27 cellular contexts compared by ENCODE assay signal in the genomic region with DNA sequence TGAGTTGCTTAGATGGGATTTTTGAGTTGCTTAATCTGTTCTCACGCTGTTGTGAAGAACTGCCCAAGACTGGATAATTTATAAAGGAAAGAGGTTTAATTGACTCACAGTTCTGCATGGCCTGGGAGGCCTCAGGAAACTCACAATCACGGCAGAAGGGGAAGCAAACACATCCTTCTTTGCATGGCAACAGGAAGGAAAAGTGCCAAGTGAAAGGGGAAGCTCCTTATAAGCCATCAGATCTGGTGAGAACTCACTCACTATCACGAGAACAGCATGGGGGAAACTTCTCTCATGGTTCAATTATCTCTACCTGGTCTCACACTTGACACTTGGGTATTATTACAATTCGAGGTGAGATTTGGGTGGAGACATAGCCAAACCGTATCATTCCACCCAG. TPM values are rescaled to one million over a fixed set of nuclear protein-coding genes. Genes with fewer than 3 reads are reported as not detected.
A peak's percentile ranks its signal among the peaks of the same experiment; 100 is the strongest.
DNase-seq lines count a peak whose midpoint lies in the region; ATAC-seq, FAIRE-seq and TF ChIP-seq lines count a peak whose summit lies in the region.
"Had no signal": no experiment of that assay in that cellular context is flagged by ENCODE, and none has a peak within 500 bp of the region (broad histone marks: within the 10 kb centered on the region; RNA-seq: fewer than 3 reads in every experiment).

No MANE protein-coding gene starts in this region.

- H3K9me3 ChIP-seq in pancreas, result no peaks in the 10 kb centered on the region
- H3K9me3 ChIP-seq: BE2C, HAP-1 had no signal

- H3K4me3 ChIP-seq in pancreas, result no peak overlapping the region
- H3K4me3 ChIP-seq: GM23338, HAP-1, PC-9, SJSA1 had no signal

- H3K27ac Mint-ChIP-seq in osteocyte (ENCODE audit: unreplicated experiment), result no peak overlapping the region
- H3K27ac Mint-ChIP-seq: CD4-positive, alpha-beta memory T cell; GM23338; IgD-negative memory B cell; T-helper 17 cell had no signal

- FAIRE-seq in pancreas (lab: Jason Lieb, UNC) (no peak), HTR-8/SVneo (lab: Jason Lieb, UNC) (no peak)
- FAIRE-seq: GM12891 had no signal

- H3K36me3 Mint-ChIP-seq in osteocyte (ENCODE audit: unreplicated experiment), result no peaks in the 10 kb centered on the region

- 45 to 67% methylated on average over 5 of the region's 5 CpGs for WGBS in pancreas, 2 donors

- H3K4me1 Mint-ChIP-seq in osteocyte (ENCODE audit: unreplicated experiment), result no peaks in the 10 kb centered on the region
- H3K4me1 Mint-ChIP-seq: CD4-positive, alpha-beta memory T cell; T-helper 17 cell had no signal

- H3K27me3 Mint-ChIP-seq in osteocyte (ENCODE audit: unreplicated experiment), result peaks cover 64% of the 10 kb centered on the region

- H3K36me3 ChIP-seq in pancreas, result no peaks in the 10 kb centered on the region
- H3K36me3 ChIP-seq: BE2C, HAP-1, SJSA1 had no signal

- peaks cover 10% of the 10 kb centered on the region for H3K9me3 Mint-ChIP-seq in osteocyte (ENCODE audit: unreplicated experiment)

- no peaks in the 10 kb centered on the region for H3K4me1 ChIP-seq in pancreas
- H3K4me1 ChIP-seq: BE2C, HAP-1, SJSA1 had no signal

- no peak overlapping the region for H3K4me3 Mint-ChIP-seq in osteocyte (ENCODE audit: unreplicated experiment)
- H3K4me3 Mint-ChIP-seq: CD4-positive, alpha-beta memory T cell; GM23338; T-helper 17 cell had no signal

- TF ChIP-seq CTCF in osteocyte (IDR thresholded peaks at IDR 0.05) (no peak), pancreas (IDR thresholded peaks at IDR 0.05) (no peak)

- peak; percentile 37 for DNase-seq in KBM-7
- DNase-seq in MV-4-11 (lab: John Stamatoyannopoulos, UW), result peak; percentile 66
- peak; percentile 36 for DNase-seq in SKM-1 treated with dmso at 0.1 percent for 144 hours (lab: John Stamatoyannopoulos, UW; ENCODE audit: unreplicated experiment)
- DNase-seq in osteocyte (ENCODE audit: extremely low spot score, unreplicated experiment), result peak; percentile 19
- no peak for DNase-seq in COR-L47 (lab: John Stamatoyannopoulos, UW)
- no peak for DNase-seq in pancreas
- no peak for DNase-seq in head of caudate nucleus
- no peak for DNase-seq in HTR-8/SVneo (ENCODE audit: insufficient read length, low spot score)
- DNase-seq: BE2C; CD4-positive, alpha-beta memory T cell; DND-41; MM.1S; NCI-H1694; NCI-H2081; NCI-H2171; NCI-H524 treated with DMSO at 0.1 percent for 48 hours; NCI-H82; PC-9; SW 1271; T-helper 17 cell had no signal

- ATAC-seq in pancreas, result no peak
- ATAC-seq: GM23338, T-helper 17 cell had no signal

- intact Hi-C loops in pancreas (cut with DNase I) (no loop called here), head of caudate nucleus (cut with DNase I) (no loop called here)

- in situ Hi-C loops in KBM-7 (cut with MboI; ENCODE audit: low pct_unique_long_range_greater_than_20kb, low sequenced_read_pairs), result no loop called here

- H3K27ac ChIP-seq in pancreas, result no peak overlapping the region
- H3K27ac ChIP-seq: PC-9, SJSA1 had no signal

- H3K27me3 ChIP-seq in pancreas, result no peaks in the 10 kb centered on the region
- H3K27me3 ChIP-seq: BE2C, SJSA1 had no signal

RNA-seq across cellular contexts. Expression of a gene that starts 10.3 kb away (rescaled TPM):
- total RNA-seq in osteocyte (0.16 and 0.40 TPM in 2 replicates), pancreas (10 to 100 TPM in 1 of 6 donors, 1 to 10 TPM in 5; 1.0 to 13.2 (median 2.0) TPM)
- polyA plus RNA-seq in pancreas, result 1 to 10 TPM; 5.2 to 5.5 TPM
- total RNA-seq: A673, LHCN-M2, PC-9, SJSA1 had no signal

Comparison
In these comparisons a context has a peak if more than half of its experiments do, and no peak if none do; other contexts are left out.
1. DNase-seq: peak in KBM-7 (single experiment), MV-4-11 (single experiment), SKM-1 treated with dmso at 0.1 percent for 144 hours (single experiment) and osteocyte (single experiment); none in COR-L47 (single experiment), pancreas (0 of 6), head of caudate nucleus (0 of 42) and HTR-8/SVneo (single experiment).